ENCODE assay signal across 8 cellular contexts in genomic region chr3:128950223-128950938, GRCh38.
DNase-seq lines count a peak whose midpoint lies in the region; ATAC-seq and TF ChIP-seq lines count a peak whose summit lies in the region.

No MANE protein-coding gene starts in this region.

- no peaks in the 10 kb centered on the region for H3K4me1 ChIP-seq in KMS-11 (ENCODE audit: low read depth, poor library complexity, severe bottlenecking)

- no peak overlapping the region for H3K4me3 ChIP-seq in KMS-11 (IDR thresholded peaks at IDR 0.05; ENCODE audit: insufficient read depth, low read depth, low read length)
- peak overlapping the region; percentile 35 for H3K4me3 ChIP-seq in WERI-Rb-1 (ENCODE audit: low read depth, low read length)

- no peaks in the 10 kb centered on the region for H3K36me3 ChIP-seq in KMS-11 (ENCODE audit: insufficient read depth)
- H3K36me3 ChIP-seq in WERI-Rb-1 = no peaks in the 10 kb centered on the region

- H3K27ac ChIP-seq in KMS-11 (no peak overlapping the region), WERI-Rb-1 (peak overlapping the region; percentile 69)

- no peaks in the 10 kb centered on the region for H4K20me1 ChIP-seq in KMS-11 (ENCODE audit: insufficient read depth)

- H3K9me3 ChIP-seq in WERI-Rb-1 (ENCODE audit: severe bottlenecking) = no peaks in the 10 kb centered on the region

- H2AFZ ChIP-seq in KMS-11 (ENCODE audit: low read depth) = no peak overlapping the region

- ATAC-seq in HG02610 (IDR thresholded peaks at IDR 0.05; ENCODE audit: unreplicated experiment) = no peak

- no peaks in the 10 kb centered on the region for H3K79me2 ChIP-seq in KMS-11 (ENCODE audit: insufficient read depth, low read depth)

- no peak overlapping the region for H3K4me2 ChIP-seq in KMS-11

- 0 out of 2 replicates have a peak, but pooled peaks have one; percentile 27 for TF ChIP-seq CTCF in KMS-11 (conservative IDR thresholded peaks at IDR 0.05; ENCODE audit: low read depth, low read length)
- TF ChIP-seq CTCF in WERI-Rb-1 (IDR thresholded peaks at IDR 0.05; ENCODE audit: low read depth, low read length) = peak; percentile 68

- no peaks in the 10 kb centered on the region for H3K27me3 ChIP-seq in KMS-11 (ENCODE audit: insufficient read depth, low read depth)
- no peaks in the 10 kb centered on the region for H3K27me3 ChIP-seq in WERI-Rb-1 (ENCODE audit: insufficient read depth, low read depth, severe bottlenecking)

- DNase-seq in DMS153 treated with DMSO at 0.1 percent for 48 hours (lab: John Stamatoyannopoulos, UW; ENCODE audit: unreplicated experiment) = peak; percentile 51
- DNase-seq in WERI-Rb-1 = peak; percentile 69
- DNase-seq in iris pigment epithelial cell (ENCODE audit: low read depth) = peak; percentile 56
- no peak for DNase-seq in kidney glomerular epithelial cell (lab: John Stamatoyannopoulos, UW)
- DNase-seq in stimulated activated CD4-positive, alpha-beta T cell treated with anti-CD3 and anti-CD28 coated beads, Interleukin-1b, Interleukin-23, amount 100 ng/mL, for 48 hours = no peak
- DNase-seq in ecto neural progenitor cell (ENCODE audit: low spot score) = no peak

- H3K9ac ChIP-seq in KMS-11 = no peak overlapping the region

Comparison
In these comparisons a context has a peak if more than half of its experiments do, and no peak if none do; other contexts are left out.
1. DNase-seq: peak in DMS153 treated with DMSO at 0.1 percent for 48 hours (single experiment), WERI-Rb-1 (single experiment) and iris pigment epithelial cell (single experiment); none in kidney glomerular epithelial cell (single experiment), stimulated activated CD4-positive, alpha-beta T cell treated with anti-CD3 and anti-CD28 coated beads, Interleukin-1b, Interleukin-23, amount 100 ng/mL, for 48 hours (single experiment) and ecto neural progenitor cell (single experiment).